In genomic region chr17:27602721-27603445, GRCh38 we compare ENCODE assay signal across 8 cellular contexts. TPM values are rescaled to one million over a fixed set of nuclear protein-coding genes. Genes with fewer than 3 reads are reported as not detected.
A peak's percentile ranks its signal among the peaks of the same experiment; 100 is the strongest.
DNase-seq lines count a peak whose midpoint lies in the region; ATAC-seq and TF ChIP-seq lines count a peak whose summit lies in the region.

No MANE protein-coding gene starts in this region.

- H3K27ac ChIP-seq in MM.1S (ENCODE audit: low read length) (no peak overlapping the region), right cardiac atrium (ENCODE audit: low read length) (no peak overlapping the region)

- no peaks in the 10 kb centered on the region for H3K36me3 ChIP-seq in MM.1S (replicated peaks; ENCODE audit: insufficient read depth, low read length)

- DNase-seq in MM.1S, result peak; percentile 66
- peak; percentile 48 for DNase-seq in T-helper 2 cell treated with Interferon-gamma antibody and Interleukin-4, amounts not matched to agents 5 μg/mL and 100 μg/mL, for 36 hours (ENCODE audit: low spot score)
- peak in 52 of 56 donors; percentile 5 to 81 (median 34) for DNase-seq in amygdala (lab: John Stamatoyannopoulos, UW)
- DNase-seq in right cardiac atrium, result peak; percentile 70 to 89 (median 84)
- no peak for DNase-seq in retinal pigment epithelial cell (ENCODE audit: low read depth)

- H3K4me3 ChIP-seq in MM.1S (ENCODE audit: low read length) (no peak overlapping the region), right cardiac atrium (ENCODE audit: low read length) (no peak overlapping the region), retinal pigment epithelial cell (ENCODE audit: low read length) (no peak overlapping the region)

- no peaks in the 10 kb centered on the region for H3K27me3 Mint-ChIP-seq in T-helper 2 cell treated with Interferon-gamma antibody and Interleukin-4, amounts not matched to agents 5 μg/mL and 100 μg/mL, for 36 hours (ENCODE audit: low read depth)

- no peak overlapping the region for H3K4me2 ChIP-seq in MM.1S (ENCODE audit: low read depth, low read length)

- H4K20me1 ChIP-seq in MM.1S (ENCODE audit: insufficient read depth, low read length), result no peaks in the 10 kb centered on the region

- peak; percentile 97 for TF ChIP-seq CTCF in GM12873 (IDR thresholded peaks at IDR 0.05; ENCODE audit: insufficient read depth, low read depth, low read length, missing control alignments)
- peak; percentile 94 for TF ChIP-seq CTCF in MM.1S (IDR thresholded peaks at IDR 0.05; ENCODE audit: low read length)
- peak; percentile 99 for TF ChIP-seq CTCF in retinal pigment epithelial cell (conservative IDR thresholded peaks at IDR 0.05; ENCODE audit: low read depth, low read length)

- intact Hi-C loops in right cardiac atrium (cut with DNase I), result loop anchor here in 3 of 4 donors (2.0 to 10.0 kb wide), 6 partner anchors 48 to 368 kb away; partner anchors contain the start of gene KSR1 (in 1 of the 3)

- H3K9me3 ChIP-seq in MM.1S (replicated peaks; ENCODE audit: insufficient read depth, low read length) (no peaks in the 10 kb centered on the region), right cardiac atrium (ENCODE audit: control insufficient read depth, low read length) (no peaks in the 10 kb centered on the region)

- no peak overlapping the region for H3K4me3 Mint-ChIP-seq in T-helper 2 cell treated with Interferon-gamma antibody and Interleukin-4, amounts not matched to agents 5 μg/mL and 100 μg/mL, for 36 hours

- H3K36me3 Mint-ChIP-seq in T-helper 2 cell treated with Interferon-gamma antibody and Interleukin-4, amounts not matched to agents 5 μg/mL and 100 μg/mL, for 36 hours (ENCODE audit: low read depth), result peaks cover 14% of the 10 kb centered on the region

- H3K27me3 ChIP-seq in MM.1S (replicated peaks; ENCODE audit: insufficient read depth, low read length) (no peaks in the 10 kb centered on the region), right cardiac atrium (ENCODE audit: control insufficient read depth, insufficient read depth) (no peaks in the 10 kb centered on the region)

- no peak overlapping the region for H2AFZ ChIP-seq in MM.1S (ENCODE audit: low read length)

- H3K4me1 Mint-ChIP-seq in T-helper 2 cell treated with Interferon-gamma antibody and Interleukin-4, amounts not matched to agents 5 μg/mL and 100 μg/mL, for 36 hours (ENCODE audit: low read depth), result peaks cover 7% of the 10 kb centered on the region

- H3K9ac ChIP-seq in MM.1S (ENCODE audit: low read length), result no peak overlapping the region

- H3K9me3 Mint-ChIP-seq in T-helper 2 cell treated with Interferon-gamma antibody and Interleukin-4, amounts not matched to agents 5 μg/mL and 100 μg/mL, for 36 hours, result no peaks in the 10 kb centered on the region

- no peaks in the 10 kb centered on the region for H3F3A ChIP-seq in MM.1S (ENCODE audit: insufficient read depth, low read length)

- H3K4me1 ChIP-seq in MM.1S (ENCODE audit: low read length) (no peaks in the 10 kb centered on the region), right cardiac atrium (ENCODE audit: control insufficient read depth, insufficient read depth, low read length) (no peaks in the 10 kb centered on the region)

- no peak overlapping the region for H3K27ac Mint-ChIP-seq in T-helper 2 cell treated with Interferon-gamma antibody and Interleukin-4, amounts not matched to agents 5 μg/mL and 100 μg/mL, for 36 hours

- H3K79me2 ChIP-seq in MM.1S (ENCODE audit: low read length), result no peaks in the 10 kb centered on the region

- no peaks in the 10 kb centered on the region for H3K9me2 ChIP-seq in MM.1S (replicated peaks; ENCODE audit: insufficient read depth, low read length)

- peak; percentile 34 to 54 for ATAC-seq in right cardiac atrium
- ATAC-seq in HG03045 (IDR thresholded peaks at IDR 0.05; ENCODE audit: unreplicated experiment), result no peak
- no peak for ATAC-seq in HG02870 (IDR thresholded peaks at IDR 0.05; ENCODE audit: unreplicated experiment)

- 46% methylated on average over 15 of the region's 15 CpGs for WGBS in right cardiac atrium

RNA-seq across cellular contexts. Expression of gene LGALS9, which starts 28.1 kb away (rescaled TPM):
- total RNA-seq in right cardiac atrium, result 10 to 100 TPM in 3 of 4 donors, 1 to 10 TPM in 1; 8.9 to 30.5 (median 22.9) TPM
- polyA plus RNA-seq in right cardiac atrium, result 13.8 TPM

Comparison
In these comparisons a context has a peak if more than half of its experiments do, and no peak if none do; other contexts are left out.
1. ATAC-seq: peak in right cardiac atrium (2 of 2); none in HG03045 (single experiment) and HG02870 (single experiment).
2. Peak in every context shown above with its lines, with median percentiles within 50 percentile points of each other: CTCF ChIP-seq.